ENCODE assay signal across 8 cellular contexts in the genomic region with DNA sequence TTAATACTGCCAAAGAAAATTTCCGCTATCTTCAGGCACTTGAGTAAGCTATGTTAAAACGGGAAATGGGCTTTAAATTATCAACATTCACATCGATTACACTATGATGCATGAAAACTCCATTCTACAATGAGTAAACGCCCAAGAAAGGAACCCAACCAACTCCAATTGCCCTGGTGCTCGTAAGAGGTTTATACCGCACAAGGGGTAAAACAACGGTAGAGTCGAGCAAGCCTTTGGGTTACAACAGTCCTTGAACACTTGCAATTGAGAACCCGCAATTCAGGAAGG. TPM values are rescaled to one million over a fixed set of nuclear protein-coding genes. Genes with fewer than 3 reads are reported as not detected.
DNase-seq lines count a peak whose midpoint lies in the region; ATAC-seq and TF ChIP-seq lines count a peak whose summit lies in the region.

No MANE protein-coding gene starts in this region.

- H3K4me1 Mint-ChIP-seq in chondrocyte (ENCODE audit: low read depth) (peaks cover 19% of the 10 kb centered on the region), mesothelial cell of epicardium (peaks cover 29% of the 10 kb centered on the region)

- H3K9me3 Mint-ChIP-seq in chondrocyte (ENCODE audit: low read depth) (no peaks in the 10 kb centered on the region), mesothelial cell of epicardium (no peaks in the 10 kb centered on the region)

- peak overlapping the region; percentile 88 for H3K4me2 ChIP-seq in OCI-LY1 (ENCODE audit: low read length)

- no peak for TF ChIP-seq POLR2A in vagina (IDR thresholded peaks at IDR 0.05)

- no peaks in the 10 kb centered on the region for H3K9me2 ChIP-seq in OCI-LY1 (ENCODE audit: low read depth, low read length)

- H3K9ac ChIP-seq in OCI-LY1 (ENCODE audit: low read length) = peak overlapping the region; percentile 72

- no peaks in the 10 kb centered on the region for H3F3A ChIP-seq in OCI-LY1 (ENCODE audit: insufficient read depth, low read length)

- peaks cover 31% of the 10 kb centered on the region for H3K4me1 ChIP-seq in OCI-LY1 (ENCODE audit: insufficient read depth, low read length, severe bottlenecking)
- H3K4me1 ChIP-seq in vagina = peaks cover 21% of the 10 kb centered on the region

- DNase-seq in NCI-H1105 treated with DMSO at 0.1 percent for 48 hours (lab: John Stamatoyannopoulos, UW) = peak; percentile 38
- no peak for DNase-seq in NCI-H1105 (lab: John Stamatoyannopoulos, UW)
- DNase-seq in chondrocyte (ENCODE audit: low spot score) = no peak
- no peak for DNase-seq in mesothelial cell of epicardium (ENCODE audit: low spot score in 2 of 2, unreplicated experiment in 2 of 2)
- no peak for DNase-seq in vagina (ENCODE audit: extremely low spot score in 2 of 2)

- H3K36me3 ChIP-seq in OCI-LY1 (ENCODE audit: insufficient read depth, low read length) (no peaks in the 10 kb centered on the region), vagina (no peaks in the 10 kb centered on the region)

- H3K27me3 Mint-ChIP-seq in chondrocyte (ENCODE audit: low read depth) = peaks cover 2% of the 10 kb centered on the region
- peaks cover 6% of the 10 kb centered on the region for H3K27me3 Mint-ChIP-seq in mesothelial cell of epicardium (ENCODE audit: low read depth)

- H4K20me1 ChIP-seq in OCI-LY1 (ENCODE audit: insufficient read depth, low read length) = no peaks in the 10 kb centered on the region

- H3K27me3 ChIP-seq in OCI-LY1 (ENCODE audit: insufficient read depth, low read length) (no peaks in the 10 kb centered on the region), vagina (no peaks in the 10 kb centered on the region)

- intact Hi-C loops in vagina (cut with DNase I) = no loop called here

- H2AFZ ChIP-seq in OCI-LY1 (ENCODE audit: low read length) = no peak overlapping the region

- H3K27ac Mint-ChIP-seq in chondrocyte (ENCODE audit: unreplicated experiment) (peak overlapping the region; percentile 89), mesothelial cell of epicardium (peak overlapping the region; percentile 94)

- TF ChIP-seq CTCF in OCI-LY1 (IDR thresholded peaks at IDR 0.05; ENCODE audit: low read length) (no peak), chondrocyte (IDR thresholded peaks at IDR 0.05) (no peak), mesothelial cell of epicardium (IDR thresholded peaks at IDR 0.05; ENCODE audit: unreplicated experiment) (no peak), vagina (IDR thresholded peaks at IDR 0.05) (no peak)

- H3K27ac ChIP-seq in OCI-LY1 (ENCODE audit: low read depth, low read length, poor library complexity, severe bottlenecking) (peak overlapping the region; percentile 57), vagina (peak overlapping the region; percentile 69)

- H3K9me3 ChIP-seq in OCI-LY1 (ENCODE audit: low read length) (no peaks in the 10 kb centered on the region), vagina (no peaks in the 10 kb centered on the region)

- H3K4me3 Mint-ChIP-seq in chondrocyte (ENCODE audit: unreplicated experiment) = peak overlapping the region; percentile 88
- peak overlapping the region; percentile 87 for H3K4me3 Mint-ChIP-seq in mesothelial cell of epicardium

- no peak for ATAC-seq in HG03039 (IDR thresholded peaks at IDR 0.05; ENCODE audit: unreplicated experiment)
- ATAC-seq in HG02973 (IDR thresholded peaks at IDR 0.05; ENCODE audit: unreplicated experiment) = no peak

- H3K4me3 ChIP-seq in OCI-LY1 (ENCODE audit: low read depth, low read length, poor library complexity, severe bottlenecking) (peak overlapping the region; percentile 76), vagina (peak overlapping the region; percentile 91 to 95)

- no peaks in the 10 kb centered on the region for H3K36me3 Mint-ChIP-seq in chondrocyte (ENCODE audit: low read depth)
- H3K36me3 Mint-ChIP-seq in mesothelial cell of epicardium = no peaks in the 10 kb centered on the region

- peaks cover 49% of the 10 kb centered on the region for H3K79me2 ChIP-seq in OCI-LY1 (ENCODE audit: insufficient read depth, low read length)

RNA-seq across cellular contexts. Expression of a gene that starts 1.0 kb away (rescaled TPM):
- 25.1 to 25.8 TPM (median 25.1 TPM) in 3 replicates for total RNA-seq in chondrocyte
- 26.0 to 27.4 TPM (median 27.0 TPM) in 3 replicates for total RNA-seq in mesothelial cell of epicardium
- 12.3 TPM for total RNA-seq in vagina
